Comparison of ENCODE assay signal across 1 cellular context in the genomic region with DNA sequence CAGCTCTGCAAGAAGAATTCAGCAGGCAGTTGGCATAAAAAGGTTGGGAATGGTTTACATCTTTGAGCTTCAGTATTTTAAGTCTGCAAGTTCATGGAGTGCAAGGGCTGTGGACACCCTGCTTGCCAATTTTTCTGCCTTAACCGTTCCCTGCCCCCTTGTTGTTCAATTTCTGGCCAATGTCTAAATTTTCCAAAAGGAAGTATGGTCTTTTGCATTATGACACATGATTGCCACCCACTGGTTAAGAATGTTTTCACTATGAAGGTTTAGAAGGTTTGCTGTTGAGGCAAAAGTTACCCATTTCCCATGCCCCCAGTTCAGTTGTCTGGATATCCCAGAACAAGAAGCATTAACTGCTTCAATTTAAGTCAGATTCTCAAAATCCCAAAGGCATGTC.
TF ChIP-seq lines count a peak whose summit lies in the region.

No MANE protein-coding gene starts in this region.

TF ChIP-seq in GM23338, 12 proteins besides CTCF, POLR2A, EP300 and RAD21 (continued from another document):
- TF ChIP-seq, protein P1, sequence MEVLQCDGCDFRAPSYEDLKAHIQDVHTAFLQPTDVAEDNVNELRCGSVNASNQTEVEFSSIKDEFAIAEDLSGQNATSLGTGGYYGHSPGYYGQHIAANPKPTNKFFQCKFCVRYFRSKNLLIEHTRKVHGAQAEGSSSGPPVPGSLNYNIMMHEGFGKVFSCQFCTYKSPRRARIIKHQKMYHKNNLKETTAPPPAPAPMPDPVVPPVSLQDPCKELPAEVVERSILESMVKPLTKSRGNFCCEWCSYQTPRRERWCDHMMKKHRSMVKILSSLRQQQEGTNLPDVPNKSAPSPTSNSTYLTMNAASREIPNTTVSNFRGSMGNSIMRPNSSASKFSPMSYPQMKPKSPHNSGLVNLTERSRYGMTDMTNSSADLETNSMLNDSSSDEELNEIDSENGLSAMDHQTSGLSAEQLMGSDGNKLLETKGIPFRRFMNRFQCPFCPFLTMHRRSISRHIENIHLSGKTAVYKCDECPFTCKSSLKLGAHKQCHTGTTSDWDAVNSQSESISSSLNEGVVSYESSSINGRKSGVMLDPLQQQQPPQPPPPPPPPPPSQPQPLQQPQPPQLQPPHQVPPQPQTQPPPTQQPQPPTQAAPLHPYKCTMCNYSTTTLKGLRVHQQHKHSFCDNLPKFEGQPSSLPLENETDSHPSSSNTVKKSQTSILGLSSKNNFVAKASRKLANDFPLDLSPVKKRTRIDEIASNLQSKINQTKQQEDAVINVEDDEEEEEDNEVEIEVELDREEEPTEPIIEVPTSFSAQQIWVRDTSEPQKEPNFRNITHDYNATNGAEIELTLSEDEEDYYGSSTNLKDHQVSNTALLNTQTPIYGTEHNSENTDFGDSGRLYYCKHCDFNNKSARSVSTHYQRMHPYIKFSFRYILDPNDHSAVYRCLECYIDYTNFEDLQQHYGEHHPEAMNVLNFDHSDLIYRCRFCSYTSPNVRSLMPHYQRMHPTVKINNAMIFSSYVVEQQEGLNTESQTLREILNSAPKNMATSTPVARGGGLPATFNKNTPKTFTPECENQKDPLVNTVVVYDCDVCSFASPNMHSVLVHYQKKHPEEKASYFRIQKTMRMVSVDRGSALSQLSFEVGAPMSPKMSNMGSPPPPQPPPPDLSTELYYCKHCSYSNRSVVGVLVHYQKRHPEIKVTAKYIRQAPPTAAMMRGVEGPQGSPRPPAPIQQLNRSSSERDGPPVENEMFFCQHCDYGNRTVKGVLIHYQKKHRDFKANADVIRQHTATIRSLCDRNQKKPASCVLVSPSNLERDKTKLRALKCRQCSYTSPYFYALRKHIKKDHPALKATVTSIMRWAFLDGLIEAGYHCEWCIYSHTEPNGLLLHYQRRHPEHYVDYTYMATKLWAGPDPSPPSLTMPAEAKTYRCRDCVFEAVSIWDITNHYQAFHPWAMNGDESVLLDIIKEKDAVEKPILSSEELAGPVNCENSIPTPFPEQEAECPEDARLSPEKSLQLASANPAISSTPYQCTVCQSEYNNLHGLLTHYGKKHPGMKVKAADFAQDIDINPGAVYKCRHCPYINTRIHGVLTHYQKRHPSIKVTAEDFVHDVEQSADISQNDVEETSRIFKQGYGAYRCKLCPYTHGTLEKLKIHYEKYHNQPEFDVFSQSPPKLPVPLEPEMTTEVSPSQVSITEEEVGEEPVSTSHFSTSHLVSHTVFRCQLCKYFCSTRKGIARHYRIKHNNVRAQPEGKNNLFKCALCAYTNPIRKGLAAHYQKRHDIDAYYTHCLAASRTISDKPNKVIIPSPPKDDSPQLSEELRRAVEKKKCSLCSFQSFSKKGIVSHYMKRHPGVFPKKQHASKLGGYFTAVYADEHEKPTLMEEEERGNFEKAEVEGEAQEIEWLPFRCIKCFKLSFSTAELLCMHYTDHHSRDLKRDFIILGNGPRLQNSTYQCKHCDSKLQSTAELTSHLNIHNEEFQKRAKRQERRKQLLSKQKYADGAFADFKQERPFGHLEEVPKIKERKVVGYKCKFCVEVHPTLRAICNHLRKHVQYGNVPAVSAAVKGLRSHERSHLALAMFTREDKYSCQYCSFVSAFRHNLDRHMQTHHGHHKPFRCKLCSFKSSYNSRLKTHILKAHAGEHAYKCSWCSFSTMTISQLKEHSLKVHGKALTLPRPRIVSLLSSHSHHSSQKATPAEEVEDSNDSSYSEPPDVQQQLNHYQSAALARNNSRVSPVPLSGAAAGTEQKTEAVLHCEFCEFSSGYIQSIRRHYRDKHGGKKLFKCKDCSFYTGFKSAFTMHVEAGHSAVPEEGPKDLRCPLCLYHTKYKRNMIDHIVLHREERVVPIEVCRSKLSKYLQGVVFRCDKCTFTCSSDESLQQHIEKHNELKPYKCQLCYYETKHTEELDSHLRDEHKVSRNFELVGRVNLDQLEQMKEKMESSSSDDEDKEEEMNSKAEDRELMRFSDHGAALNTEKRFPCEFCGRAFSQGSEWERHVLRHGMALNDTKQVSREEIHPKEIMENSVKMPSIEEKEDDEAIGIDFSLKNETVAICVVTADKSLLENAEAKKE (CRISPR knock-in tag; IDR thresholded peaks at IDR 0.05), result no peak
- no peak for TF ChIP-seq ZNF331 (CRISPR knock-in tag; IDR thresholded peaks at IDR 0.05; ENCODE audit: low read depth)
- TF ChIP-seq ZNF114 (CRISPR knock-in tag; IDR thresholded peaks at IDR 0.05), result no peak
- TF ChIP-seq STAT1 (IDR thresholded peaks at IDR 0.05; ENCODE audit: unreplicated experiment), result no peak
- TF ChIP-seq, protein P2, sequence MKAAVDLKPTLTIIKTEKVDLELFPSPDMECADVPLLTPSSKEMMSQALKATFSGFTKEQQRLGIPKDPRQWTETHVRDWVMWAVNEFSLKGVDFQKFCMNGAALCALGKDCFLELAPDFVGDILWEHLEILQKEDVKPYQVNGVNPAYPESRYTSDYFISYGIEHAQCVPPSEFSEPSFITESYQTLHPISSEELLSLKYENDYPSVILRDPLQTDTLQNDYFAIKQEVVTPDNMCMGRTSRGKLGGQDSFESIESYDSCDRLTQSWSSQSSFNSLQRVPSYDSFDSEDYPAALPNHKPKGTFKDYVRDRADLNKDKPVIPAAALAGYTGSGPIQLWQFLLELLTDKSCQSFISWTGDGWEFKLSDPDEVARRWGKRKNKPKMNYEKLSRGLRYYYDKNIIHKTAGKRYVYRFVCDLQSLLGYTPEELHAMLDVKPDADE (IDR thresholded peaks at IDR 0.05), result no peak
- no peak for TF ChIP-seq JUNB (IDR thresholded peaks at IDR 0.05; ENCODE audit: unreplicated experiment)
- TF ChIP-seq EZH2phosphoT487 (IDR thresholded peaks at IDR 0.05; ENCODE audit: unreplicated experiment), result no peak
- TF ChIP-seq, protein P3, sequence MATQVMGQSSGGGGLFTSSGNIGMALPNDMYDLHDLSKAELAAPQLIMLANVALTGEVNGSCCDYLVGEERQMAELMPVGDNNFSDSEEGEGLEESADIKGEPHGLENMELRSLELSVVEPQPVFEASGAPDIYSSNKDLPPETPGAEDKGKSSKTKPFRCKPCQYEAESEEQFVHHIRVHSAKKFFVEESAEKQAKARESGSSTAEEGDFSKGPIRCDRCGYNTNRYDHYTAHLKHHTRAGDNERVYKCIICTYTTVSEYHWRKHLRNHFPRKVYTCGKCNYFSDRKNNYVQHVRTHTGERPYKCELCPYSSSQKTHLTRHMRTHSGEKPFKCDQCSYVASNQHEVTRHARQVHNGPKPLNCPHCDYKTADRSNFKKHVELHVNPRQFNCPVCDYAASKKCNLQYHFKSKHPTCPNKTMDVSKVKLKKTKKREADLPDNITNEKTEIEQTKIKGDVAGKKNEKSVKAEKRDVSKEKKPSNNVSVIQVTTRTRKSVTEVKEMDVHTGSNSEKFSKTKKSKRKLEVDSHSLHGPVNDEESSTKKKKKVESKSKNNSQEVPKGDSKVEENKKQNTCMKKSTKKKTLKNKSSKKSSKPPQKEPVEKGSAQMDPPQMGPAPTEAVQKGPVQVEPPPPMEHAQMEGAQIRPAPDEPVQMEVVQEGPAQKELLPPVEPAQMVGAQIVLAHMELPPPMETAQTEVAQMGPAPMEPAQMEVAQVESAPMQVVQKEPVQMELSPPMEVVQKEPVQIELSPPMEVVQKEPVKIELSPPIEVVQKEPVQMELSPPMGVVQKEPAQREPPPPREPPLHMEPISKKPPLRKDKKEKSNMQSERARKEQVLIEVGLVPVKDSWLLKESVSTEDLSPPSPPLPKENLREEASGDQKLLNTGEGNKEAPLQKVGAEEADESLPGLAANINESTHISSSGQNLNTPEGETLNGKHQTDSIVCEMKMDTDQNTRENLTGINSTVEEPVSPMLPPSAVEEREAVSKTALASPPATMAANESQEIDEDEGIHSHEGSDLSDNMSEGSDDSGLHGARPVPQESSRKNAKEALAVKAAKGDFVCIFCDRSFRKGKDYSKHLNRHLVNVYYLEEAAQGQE (IDR thresholded peaks at IDR 0.05; ENCODE audit: unreplicated experiment), result no peak
- no peak for TF ChIP-seq NANOG (IDR thresholded peaks at IDR 0.05; ENCODE audit: borderline replicate concordance)
